12 cellular contexts compared by ENCODE assay signal in genomic region chr12:114680498-114681148, GRCh38. TPM values are rescaled to one million over a fixed set of nuclear protein-coding genes. Genes with fewer than 3 reads are reported as not detected.
A peak's percentile ranks its signal among the peaks of the same experiment; 100 is the strongest.
DNase-seq lines count a peak whose midpoint lies in the region; ATAC-seq and TF ChIP-seq lines count a peak whose summit lies in the region.
"Had no signal": no experiment of that assay in that cellular context is flagged by ENCODE, and none has a peak within 500 bp of the region (broad histone marks: within the 10 kb centered on the region; RNA-seq: fewer than 3 reads in every experiment).

No MANE protein-coding gene starts in this region.

- H3K4me1 Mint-ChIP-seq in endodermal cell = peaks cover 47% of the 10 kb centered on the region

- H3K4me3 ChIP-seq in cardiac muscle cell = peak overlapping the region; percentile 73
- peak overlapping the region; percentile 95 for H3K4me3 ChIP-seq in endodermal cell (ENCODE audit: low read length)
- no peak overlapping the region for H3K4me3 ChIP-seq in mucosa of stomach (ENCODE audit: low read length)
- peak overlapping the region; percentile 52 for H3K4me3 ChIP-seq in upper lobe of right lung
- no peak overlapping the region for H3K4me3 ChIP-seq in PC-9

- intact Hi-C loops in Right ventricle myocardium superior (cut with DNase I) (no loop called here), upper lobe of right lung (cut with DNase I) (no loop called here), PC-9 (cut with micrococcal nuclease; ENCODE audit: unreplicated experiment) (no loop called here)

- POLR2A ChIA-PET in PC-9 (lab: Charles Lee; ENCODE audit: unreplicated experiment) = no interaction called here

- no peaks in the 10 kb centered on the region for H3K79me2 ChIP-seq in PC-9 (ENCODE audit: low read depth)

- H3K27me3 Mint-ChIP-seq in endodermal cell (ENCODE audit: insufficient read depth) = peaks cover 92% of the 10 kb centered on the region

- no peaks in the 10 kb centered on the region for H3K9me2 ChIP-seq in PC-9 (ENCODE audit: insufficient read depth)

- H3K9me3 ChIP-seq in cardiac muscle cell (ENCODE audit: low read depth) (no peaks in the 10 kb centered on the region), endodermal cell (ENCODE audit: control insufficient read depth, low read length) (no peaks in the 10 kb centered on the region), mucosa of stomach (ENCODE audit: control insufficient read depth, low read length) (no peaks in the 10 kb centered on the region), upper lobe of right lung (no peaks in the 10 kb centered on the region), PC-9 (ENCODE audit: insufficient read depth, low read depth) (no peaks in the 10 kb centered on the region)

- H3K9me3 Mint-ChIP-seq in endodermal cell = no peaks in the 10 kb centered on the region
- H3K9me3 Mint-ChIP-seq: activated T-cell treated with anti-CD3 and anti-CD28 coated beads, Interleukin-2, amount 50 U/mL, for 4 hours had no signal

- DNase-seq in cardiac muscle cell (ENCODE audit: low read depth in 1 of 2, low spot score in 1 of 2) = no peak
- DNase-seq in Right ventricle myocardium superior = no peak
- peak; percentile 44 for DNase-seq in endodermal cell
- DNase-seq in upper lobe of right lung = no peak
- DNase-seq in cerebellar cortex (ENCODE audit: low spot score) = no peak
- DNase-seq in PC-9 = no peak
- no peak for DNase-seq in NCI-H2107 (lab: John Stamatoyannopoulos, UW)
- DNase-seq: ACHN; activated T-cell treated with anti-CD3 and anti-CD28 coated beads, Interleukin-2, amount 50 U/mL, for 4 hours; NCI-H1105; occipital lobe had no signal

- peak overlapping the region; percentile 23 for H3K9ac ChIP-seq in endodermal cell (ENCODE audit: extremely low read depth, low read length, poor library complexity, severe bottlenecking)
- peak overlapping the region; percentile 6 for H3K9ac ChIP-seq in mucosa of stomach (ENCODE audit: low read length)

- TF ChIP-seq CTCF in cardiac muscle cell (IDR thresholded peaks at IDR 0.05; ENCODE audit: low read depth, low read length) (no peak), endodermal cell (conservative IDR thresholded peaks at IDR 0.05) (no peak), upper lobe of right lung (IDR thresholded peaks at IDR 0.05) (no peak), PC-9 (conservative IDR thresholded peaks at IDR 0.05) (no peak)

- no peak overlapping the region for H3K27ac ChIP-seq in cardiac muscle cell
- no peak overlapping the region for H3K27ac ChIP-seq in endodermal cell (ENCODE audit: low read depth, low read length)
- H3K27ac ChIP-seq in upper lobe of right lung = peak overlapping the region; percentile 87
- H3K27ac ChIP-seq in PC-9 = no peak overlapping the region

- peaks cover 6% of the 10 kb centered on the region for H3K27me3 ChIP-seq in cardiac muscle cell
- H3K27me3 ChIP-seq in endodermal cell (ENCODE audit: control insufficient read depth, insufficient read depth, low read length, poor library complexity, severe bottlenecking) = peaks cover 82% of the 10 kb centered on the region
- peaks cover 40% of the 10 kb centered on the region for H3K27me3 ChIP-seq in mucosa of stomach (ENCODE audit: control insufficient read depth, insufficient read depth, low read length)
- H3K27me3 ChIP-seq in upper lobe of right lung = peaks cover 36% of the 10 kb centered on the region
- peaks cover 88% of the 10 kb centered on the region for H3K27me3 ChIP-seq in PC-9 (ENCODE audit: insufficient read depth, low read depth)

- H3K36me3 Mint-ChIP-seq in endodermal cell (ENCODE audit: low read depth) = peaks cover 67% of the 10 kb centered on the region

- no peak overlapping the region for H3K27ac Mint-ChIP-seq in endodermal cell

- no TSS peak for BruUV-seq in PC-9 (replicated peaks; lab: Mats Ljungman, UMichigan)

- H3K36me3 ChIP-seq in cardiac muscle cell = peaks cover 5% of the 10 kb centered on the region
- H3K36me3 ChIP-seq in endodermal cell (ENCODE audit: control insufficient read depth, insufficient read depth, low read length) = peaks cover 36% of the 10 kb centered on the region
- no peaks in the 10 kb centered on the region for H3K36me3 ChIP-seq in mucosa of stomach (ENCODE audit: control insufficient read depth, insufficient read depth, low read length)
- no peaks in the 10 kb centered on the region for H3K36me3 ChIP-seq in upper lobe of right lung
- H3K36me3 ChIP-seq in PC-9 (ENCODE audit: low read depth) = no peaks in the 10 kb centered on the region

- H3K4me1 ChIP-seq in cardiac muscle cell (ENCODE audit: low read depth) = peaks cover 43% of the 10 kb centered on the region
- H3K4me1 ChIP-seq in endodermal cell (ENCODE audit: control insufficient read depth, insufficient read depth, low read length) = peaks cover 13% of the 10 kb centered on the region
- peaks cover 25% of the 10 kb centered on the region for H3K4me1 ChIP-seq in mucosa of stomach (ENCODE audit: control insufficient read depth, insufficient read depth, low read length)
- H3K4me1 ChIP-seq in upper lobe of right lung = peaks cover 8% of the 10 kb centered on the region
- no peaks in the 10 kb centered on the region for H3K4me1 ChIP-seq in PC-9 (replicated peaks; ENCODE audit: insufficient read depth)

- H3K4me2 ChIP-seq in PC-9 = no peak overlapping the region

- H4K20me1 ChIP-seq in PC-9 (ENCODE audit: insufficient read depth) = no peaks in the 10 kb centered on the region; the same call in 1 of the 2 replicates

- peak overlapping the region; percentile 92 for H3K4me3 Mint-ChIP-seq in endodermal cell
- H3K4me3 Mint-ChIP-seq: activated T-cell treated with anti-CD3 and anti-CD28 coated beads, Interleukin-2, amount 50 U/mL, for 4 hours had no signal

- no peaks in the 10 kb centered on the region for H3F3A ChIP-seq in PC-9 (ENCODE audit: insufficient read depth, low read depth)

- no peak overlapping the region for H2AFZ ChIP-seq in PC-9

- ATAC-seq in Right ventricle myocardium superior (ENCODE audit: poor library complexity) (no peak), upper lobe of right lung (no peak)
- ATAC-seq: activated T-cell treated with anti-CD3 and anti-CD28 coated beads, Interleukin-2, amount 50 U/mL, for 4 hours had no signal

- CTCF ChIA-PET in PC-9 (lab: Charles Lee) = no interaction called here

- 11 to 12% methylated on average over 4 to 12 of the region's 12 CpGs for WGBS in endodermal cell (ENCODE audit: insufficient coverage in 1 of 2, insufficient read length in 1 of 2), 2 experiments

RNA-seq across cellular contexts. Expression of gene TBX3, which starts 3.4 kb away (rescaled TPM):
- total RNA-seq in cardiac muscle cell (69.4 and 87.5 TPM in 2 replicates), Right ventricle myocardium superior (11.8 TPM), endodermal cell (10 to 100 TPM; 80.8 to 88.1 TPM), upper lobe of right lung (35.9 TPM), PC-9 (2021) (not detected in 2 replicates)
- polyA plus RNA-seq in cardiac muscle cell = 63.7 and 78.3 TPM in 2 replicates
- 5.5 TPM for polyA plus RNA-seq in endodermal cell (2013, experiment 1 of 2)
- polyA plus RNA-seq in endodermal cell (2013, experiment 2 of 2) = 5.9 TPM

Comparison
In these comparisons a context has a peak if more than half of its experiments do, and no peak if none do; other contexts are left out.
1. H3K4me3 ChIP-seq: peak in cardiac muscle cell (single experiment), endodermal cell (single experiment) and upper lobe of right lung (single experiment); none in mucosa of stomach (single experiment) and PC-9 (single experiment).
2. RNA of gene TBX3, which starts 3.4 kb away (total RNA-seq): 80.8 to 88.1 TPM in endodermal cell, 69.4 to 87.5 TPM in cardiac muscle cell, 35.9 TPM in upper lobe of right lung (single experiment) and 11.8 TPM in Right ventricle myocardium superior (single experiment); not detected in PC-9; every median in the first group is over 10 times any median in the second.